ENCODE assay signal across 1 cellular context in the genomic region with DNA sequence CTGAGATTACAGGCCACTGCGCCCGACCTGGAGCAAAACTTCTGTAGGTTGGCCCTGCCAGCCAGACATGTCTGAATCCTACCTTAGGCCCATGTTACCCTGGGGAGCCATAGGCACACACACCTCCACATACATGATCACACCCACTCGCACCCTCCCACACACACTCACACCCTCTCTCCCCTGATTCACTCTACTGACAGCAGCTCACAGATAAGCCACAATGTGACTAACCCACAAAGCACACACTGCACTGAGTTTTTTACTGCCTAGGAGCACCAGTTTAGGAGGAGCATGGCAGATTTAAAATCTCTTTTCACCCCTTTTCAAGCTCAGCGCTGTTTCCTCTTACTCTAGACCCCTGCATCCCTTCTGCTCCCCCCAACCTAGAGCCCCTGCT.
TF ChIP-seq lines count a peak whose summit lies in the region.

No MANE protein-coding gene starts in this region.

TF ChIP-seq in IMR-90, 13 proteins besides CTCF, POLR2A, EP300 and RAD21:
- TF ChIP-seq MAZ (IDR thresholded peaks at IDR 0.05; ENCODE audit: borderline replicate concordance, low read depth, low read length): no peak
- TF ChIP-seq CHD1 (IDR thresholded peaks at IDR 0.05; ENCODE audit: low read depth, low read length): no peak
- TF ChIP-seq SMC3 (IDR thresholded peaks at IDR 0.05; ENCODE audit: low read depth, low read length): no peak
- no peak for TF ChIP-seq MAFK (IDR thresholded peaks at IDR 0.05; ENCODE audit: low read depth, low read length)
- TF ChIP-seq, protein P1, sequence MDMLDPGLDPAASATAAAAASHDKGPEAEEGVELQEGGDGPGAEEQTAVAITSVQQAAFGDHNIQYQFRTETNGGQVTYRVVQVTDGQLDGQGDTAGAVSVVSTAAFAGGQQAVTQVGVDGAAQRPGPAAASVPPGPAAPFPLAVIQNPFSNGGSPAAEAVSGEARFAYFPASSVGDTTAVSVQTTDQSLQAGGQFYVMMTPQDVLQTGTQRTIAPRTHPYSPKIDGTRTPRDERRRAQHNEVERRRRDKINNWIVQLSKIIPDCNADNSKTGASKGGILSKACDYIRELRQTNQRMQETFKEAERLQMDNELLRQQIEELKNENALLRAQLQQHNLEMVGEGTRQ (IDR thresholded peaks at IDR 0.05; ENCODE audit: low read depth, low read length): no peak
- no peak for TF ChIP-seq NFE2L2 (IDR thresholded peaks at IDR 0.05; ENCODE audit: low read depth, low read length)
- no peak for TF ChIP-seq MXI1 (IDR thresholded peaks at IDR 0.05; ENCODE audit: borderline replicate concordance, low read depth, low read length)
- TF ChIP-seq FOS (IDR thresholded peaks at IDR 0.05; ENCODE audit: low read depth, low read length): no peak
- no peak for TF ChIP-seq CEBPB (IDR thresholded peaks at IDR 0.05; ENCODE audit: low read depth, low read length)
- TF ChIP-seq, protein P2, sequence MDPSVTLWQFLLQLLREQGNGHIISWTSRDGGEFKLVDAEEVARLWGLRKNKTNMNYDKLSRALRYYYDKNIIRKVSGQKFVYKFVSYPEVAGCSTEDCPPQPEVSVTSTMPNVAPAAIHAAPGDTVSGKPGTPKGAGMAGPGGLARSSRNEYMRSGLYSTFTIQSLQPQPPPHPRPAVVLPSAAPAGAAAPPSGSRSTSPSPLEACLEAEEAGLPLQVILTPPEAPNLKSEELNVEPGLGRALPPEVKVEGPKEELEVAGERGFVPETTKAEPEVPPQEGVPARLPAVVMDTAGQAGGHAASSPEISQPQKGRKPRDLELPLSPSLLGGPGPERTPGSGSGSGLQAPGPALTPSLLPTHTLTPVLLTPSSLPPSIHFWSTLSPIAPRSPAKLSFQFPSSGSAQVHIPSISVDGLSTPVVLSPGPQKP (IDR thresholded peaks at IDR 0.05; ENCODE audit: borderline replicate concordance, low read depth, low read length): no peak
- TF ChIP-seq RFX5 (IDR thresholded peaks at IDR 0.05; ENCODE audit: low read depth, low read length): no peak
- no peak for TF ChIP-seq BHLHE40 (IDR thresholded peaks at IDR 0.05; ENCODE audit: low read depth, low read length)
- TF ChIP-seq RCOR1 (IDR thresholded peaks at IDR 0.05; ENCODE audit: insufficient replicate concordance, low read length): no peak
